Comparison of ENCODE assay signal across 26 cellular contexts in genomic region chr1:115218034-115218405, GRCh38.
"Had no signal": no experiment of that assay in that cellular context is flagged by ENCODE, and none has a peak within 500 bp of the region (broad histone marks: within the 10 kb centered on the region; RNA-seq: fewer than 3 reads in every experiment).

No MANE protein-coding gene starts in this region.

- H3K4me3 ChIP-seq: adrenal gland, MG63 had no signal

- H3K4me1 ChIP-seq: adrenal gland had no signal

- H3K27me3 ChIP-seq: adrenal gland, MG63 had no signal

- DNase-seq: activated CD4-positive, alpha-beta T cell treated with anti-CD3 and anti-CD28 coated beads for 4 hours; activated CD8-positive, alpha-beta memory T cell treated with anti-CD3 and anti-CD28 coated beads, Interleukin-2, amount 50 U/mL, for 4 hours; activated CD8-positive, alpha-beta T cell treated with anti-CD3 and anti-CD28 coated beads for 36 hours; activated gamma-delta T cell treated with Interleukin-2 at 50 U/mL for 16 hours; activated naive CD4-positive, alpha-beta T cell treated with anti-CD3 and anti-CD28 coated beads, Interleukin-2, amount 10 ng/mL, durations not matched to agents 7 days and 5 days; activated naive CD8-positive, alpha-beta T cell treated with anti-CD3 and anti-CD28 coated beads for 36 hours; activated T-cell treated with anti-CD3 and anti-CD28 coated beads, Interleukin-2, amount 50 U/mL, for 72 hours; adrenal gland; anterior cingulate cortex; MG63; MV-4-11; NCI-H1092 treated with DMSO at 0.1 percent for 48 hours; NCI-H1417 treated with DMSO at 0.1 percent for 48 hours; NCI-H1694; NCI-H2029; NCI-H2107; NCI-H2171 treated with DMSO at 0.1 percent for 48 hours; NCI-H226; NCI-H510A; NCI-H526 treated with DMSO at 0.1 percent for 48 hours; NCI-H82; OCI-M1; SHP77 treated with DMSO at 0.1 percent for 48 hours had no signal

- ATAC-seq: activated CD4-positive, CD25-positive, alpha-beta regulatory T cell treated with anti-CD3 and anti-CD28 coated beads, Interleukin-2, amount 50 U/mL, for 24 hours; activated CD8-positive, alpha-beta T cell treated with anti-CD3 and anti-CD28 coated beads for 36 hours; activated T-cell treated with anti-CD3 and anti-CD28 coated beads, Interleukin-2, amount 50 U/mL, for 72 hours; Panc1 had no signal

- H3K9me3 ChIP-seq: adrenal gland, MG63 had no signal

- H3K27ac ChIP-seq: adrenal gland, RWPE1 had no signal
